30 cellular contexts compared by ENCODE assay signal in the genomic region with DNA sequence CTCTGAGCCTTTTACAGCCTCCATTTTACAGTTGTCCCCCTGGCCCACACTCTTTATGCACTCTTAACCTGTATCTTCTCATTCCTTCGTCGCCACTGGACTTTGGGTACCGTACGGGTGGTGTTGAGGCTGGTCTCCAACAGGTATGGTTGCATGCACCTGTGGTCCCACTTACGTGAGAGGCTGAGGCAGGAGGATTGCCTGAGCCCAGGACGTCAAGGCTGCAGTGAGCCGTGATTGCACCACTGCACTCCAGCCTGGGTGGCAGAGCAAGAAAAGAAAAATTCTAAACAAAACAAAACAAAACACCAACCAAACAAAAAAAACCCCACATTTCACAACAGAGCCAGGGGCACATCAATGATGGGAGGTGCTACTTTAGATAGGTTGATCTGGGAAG. TPM values are rescaled to one million over a fixed set of nuclear protein-coding genes. Genes with fewer than 3 reads are reported as not detected.
"Had no signal": no experiment of that assay in that cellular context is flagged by ENCODE, and none has a peak within 500 bp of the region (broad histone marks: within the 10 kb centered on the region; RNA-seq: fewer than 3 reads in every experiment).

No MANE protein-coding gene starts in this region.

- H3K36me3 Mint-ChIP-seq: activated naive CD8-positive, alpha-beta T cell treated with anti-CD3 and anti-CD28 coated beads, Interleukin-2, amount 10 ng/mL, durations not matched to agents 7 days and 5 days; brain; naive B cell; stimulated activated memory B cell treated with anti-CD40 and anti-IgM and Interleukin-4, amounts not matched to agents 10 μg/mL and 1 μg/mL and 100 μg/mL, for 72 hours; T-cell had no signal

- H3K4me3 Mint-ChIP-seq: activated CD8-positive, alpha-beta T cell treated with anti-CD3 and anti-CD28 coated beads, Interleukin-2, amount 10 ng/mL, durations not matched to agents 7 days and 5 days; activated naive CD4-positive, alpha-beta T cell treated with anti-CD3 and anti-CD28 coated beads for 36 hours; activated naive CD8-positive, alpha-beta T cell treated with anti-CD3 and anti-CD28 coated beads, Interleukin-2, amount 10 ng/mL, durations not matched to agents 7 days and 5 days; activated T-cell treated with anti-CD3 and anti-CD28 coated beads, Interleukin-2, amount 50 U/mL, for 4 hours; brain; naive B cell; neural crest cell; stimulated activated memory B cell treated with anti-CD40 and anti-IgM and Interleukin-4, amounts not matched to agents 10 μg/mL and 1 μg/mL and 100 μg/mL, for 72 hours; stimulated activated naive CD8-positive, alpha-beta T cell treated with anti-CD3 and anti-CD28 coated beads, Interleukin-15, amount 100 ng/mL, for 72 hours; T-cell had no signal

- H3K9me3 Mint-ChIP-seq: activated naive CD4-positive, alpha-beta T cell treated with anti-CD3 and anti-CD28 coated beads for 36 hours; activated naive CD8-positive, alpha-beta T cell treated with anti-CD3 and anti-CD28 coated beads, Interleukin-2, amount 10 ng/mL, durations not matched to agents 7 days and 5 days; activated T-cell treated with anti-CD3 and anti-CD28 coated beads, Interleukin-2, amount 50 U/mL, for 4 hours; brain; neural crest cell; stimulated activated naive CD8-positive, alpha-beta T cell treated with anti-CD3 and anti-CD28 coated beads, Interleukin-15, amount 100 ng/mL, for 72 hours; T-cell had no signal

- DNase-seq: activated CD8-positive, alpha-beta T cell treated with anti-CD3 and anti-CD28 coated beads, Interleukin-2, amount 10 ng/mL, durations not matched to agents 7 days and 5 days; activated effector memory CD4-positive, alpha-beta T cell treated with anti-CD3 and anti-CD28 coated beads, Interleukin-2, amount 50 U/mL, for 16 hours; activated naive CD4-positive, alpha-beta T cell treated with anti-CD3 and anti-CD28 coated beads for 36 hours; activated naive CD8-positive, alpha-beta T cell treated with anti-CD3 and anti-CD28 coated beads, Interleukin-2, amount 10 ng/mL, durations not matched to agents 7 days and 5 days; activated T-cell treated with anti-CD3 and anti-CD28 coated beads, Interleukin-2, amount 50 U/mL, for 4 hours; cerebellar nuclear complex; colonic mucosa; effector memory CD4-positive, alpha-beta T cell; left cardiac atrium; left ventricle myocardium superior; mammary epithelial cell; naive B cell; nucleus accumbens; pancreas; retina; sigmoid colon; small intestine; substantia nigra; T-cell; upper lobe of left lung had no signal

- H3K27me3 Mint-ChIP-seq: stimulated activated memory B cell treated with anti-CD40 and anti-IgM and Interleukin-4, amounts not matched to agents 10 μg/mL and 1 μg/mL and 100 μg/mL, for 72 hours had no signal

- H3K27ac ChIP-seq: cardiac muscle cell, vagina had no signal

- H3K9me3 ChIP-seq: ascending aorta, colonic mucosa, gastroesophageal sphincter, pancreas, prostate gland, sigmoid colon, upper lobe of left lung, vagina had no signal

- H3K4me1 ChIP-seq: prostate gland, vagina had no signal

- ATAC-seq: activated CD8-positive, alpha-beta T cell treated with anti-CD3 and anti-CD28 coated beads, Interleukin-2, amount 10 ng/mL, durations not matched to agents 7 days and 5 days; gastroesophageal sphincter; left cardiac atrium; left ventricle myocardium superior; pancreas; stimulated activated memory B cell treated with anti-CD40 and anti-IgM and Interleukin-4, amounts not matched to agents 10 μg/mL and 1 μg/mL and 100 μg/mL, for 72 hours; T-cell had no signal

- H3K4me3 ChIP-seq: ascending aorta, cardiac muscle cell, colonic mucosa, gastroesophageal sphincter, hepatocyte, pancreas, prostate gland, sigmoid colon, upper lobe of left lung, vagina had no signal

- H3K27me3 ChIP-seq: ascending aorta, cardiac muscle cell, colonic mucosa, gastroesophageal sphincter, hepatocyte, pancreas, sigmoid colon, upper lobe of left lung, vagina had no signal

- H3K27ac Mint-ChIP-seq: activated CD8-positive, alpha-beta T cell treated with anti-CD3 and anti-CD28 coated beads, Interleukin-2, amount 10 ng/mL, durations not matched to agents 7 days and 5 days; activated naive CD4-positive, alpha-beta T cell treated with anti-CD3 and anti-CD28 coated beads for 36 hours; activated naive CD8-positive, alpha-beta T cell treated with anti-CD3 and anti-CD28 coated beads, Interleukin-2, amount 10 ng/mL, durations not matched to agents 7 days and 5 days; brain; naive B cell; stimulated activated memory B cell treated with anti-CD40 and anti-IgM and Interleukin-4, amounts not matched to agents 10 μg/mL and 1 μg/mL and 100 μg/mL, for 72 hours; T-cell had no signal

- H3K4me1 Mint-ChIP-seq: naive B cell; stimulated activated memory B cell treated with anti-CD40 and anti-IgM and Interleukin-4, amounts not matched to agents 10 μg/mL and 1 μg/mL and 100 μg/mL, for 72 hours; T-cell had no signal

- H3K36me3 ChIP-seq: ascending aorta, cardiac muscle cell, colonic mucosa, gastroesophageal sphincter, pancreas, prostate gland, sigmoid colon, upper lobe of left lung, vagina had no signal

RNA-seq across cellular contexts. Expression of a gene that starts 14.4 kb away (rescaled TPM):
- total RNA-seq: activated CD8-positive, alpha-beta T cell treated with anti-CD3 and anti-CD28 coated beads, Interleukin-2, amount 10 ng/mL, durations not matched to agents 7 days and 5 days; activated naive CD4-positive, alpha-beta T cell treated with anti-CD3 and anti-CD28 coated beads for 36 hours; activated naive CD8-positive, alpha-beta T cell treated with anti-CD3 and anti-CD28 coated beads, Interleukin-2, amount 10 ng/mL, durations not matched to agents 7 days and 5 days had no signal
